In the genomic region with DNA sequence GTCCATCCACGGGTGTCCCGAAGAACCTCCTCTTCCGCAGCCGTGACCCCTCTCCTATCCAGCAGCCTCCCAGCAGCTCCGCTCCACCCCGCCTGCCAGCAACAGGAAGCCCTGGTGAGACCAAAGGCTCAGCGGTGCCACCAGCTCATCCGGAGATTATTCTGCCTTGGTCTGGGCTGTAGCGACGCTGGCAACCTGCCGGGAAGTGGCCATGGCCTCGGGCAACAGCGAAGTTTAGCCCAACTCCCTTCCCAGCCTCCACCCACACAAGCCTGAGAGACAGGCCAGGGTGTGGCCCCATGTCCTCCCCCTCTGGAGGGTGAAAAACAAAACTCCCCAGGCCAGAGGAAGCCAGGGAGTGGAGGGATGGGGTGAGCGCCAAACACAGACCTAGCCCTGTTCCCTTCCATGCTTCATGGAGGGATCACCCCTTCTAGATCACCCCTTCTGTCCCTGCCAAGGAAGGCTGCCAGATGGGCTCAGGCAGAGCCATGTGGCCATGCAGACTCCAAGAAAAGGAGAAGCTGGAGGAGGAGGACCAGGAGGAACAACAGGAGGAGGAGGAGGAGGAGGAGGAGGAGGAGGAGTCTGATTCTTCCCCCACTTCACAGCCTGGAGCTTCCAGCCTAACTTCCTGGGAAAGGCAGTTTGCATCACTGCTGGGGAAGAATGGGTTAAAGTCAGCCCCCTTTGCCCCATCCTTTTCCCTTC, we compare ENCODE assay signal across 9 cellular contexts. TPM values are rescaled to one million over a fixed set of nuclear protein-coding genes. Genes with fewer than 3 reads are reported as not detected.
A peak's percentile ranks its signal among the peaks of the same experiment; 100 is the strongest.
DNase-seq lines count a peak whose midpoint lies in the region; ATAC-seq and TF ChIP-seq lines count a peak whose summit lies in the region.
"Had no signal": no experiment of that assay in that cellular context is flagged by ENCODE, and none has a peak within 500 bp of the region (broad histone marks: within the 10 kb centered on the region; RNA-seq: fewer than 3 reads in every experiment).

No MANE protein-coding gene starts in this region.

- H3K27me3 ChIP-seq in IMR-90 (ENCODE audit: control insufficient read depth, insufficient read depth, low read length) = no peaks in the 10 kb centered on the region
- no peaks in the 10 kb centered on the region for H3K27me3 ChIP-seq in naive thymus-derived CD4-positive, alpha-beta T cell (ENCODE audit: control insufficient read depth in 2 of 2, insufficient read depth in 2 of 2, low read length in 2 of 2)

- dilution Hi-C loops in IMR-90 (cut with HindIII; ENCODE audit: low sequenced_read_pairs, unreplicated experiment) = no loop called here

- CTCF ChIA-PET in Calu3 (lab: Charles Lee) (interaction anchor here (0.6 kb wide), 1 partner anchor 329 kb away, joined by 5 read pairs; no protein-coding TSS in a partner anchor), IMR-90 (lab: Yijun Ruan, JAX) (no interaction called here)
- CTCF ChIA-PET in activated CD4-positive, alpha-beta memory T cell treated with anti-CD3 and anti-CD28 coated beads for 36 hours (lab: Charles Lee) = interaction anchor here (0.8 to 5.1 kb wide), 11 partner anchors 9 to 533 kb away, joined by 3 to 30 read pairs (median 5); partner anchors contain the start of gene CNNM2
- CTCF ChIA-PET in naive thymus-derived CD4-positive, alpha-beta T cell (lab: Charles Lee) = interaction anchor here (0.7 to 1.0 kb wide), 3 partner anchors 18 to 32 kb away, joined by 3 read pairs; partner anchors contain the start of gene CALHM3

- H2AK5ac ChIP-seq in IMR-90 (ENCODE audit: low read depth, low read length) = peak overlapping the region; percentile 94

- H3K9me3 Mint-ChIP-seq in Calu3 (ENCODE audit: low read depth, unreplicated experiment) = no peaks in the 10 kb centered on the region
- H3K9me3 Mint-ChIP-seq in activated CD4-positive, alpha-beta memory T cell treated with anti-CD3 and anti-CD28 coated beads for 36 hours = no peaks in the 10 kb centered on the region
- peaks cover 0 to 1% (median 0%) of the 10 kb centered on the region in 11 donors for H3K9me3 Mint-ChIP-seq in naive thymus-derived CD4-positive, alpha-beta T cell

- no peak overlapping the region for H3K27ac ChIP-seq in IMR-90 (ENCODE audit: insufficient read depth, low read length)
- peak overlapping the region; percentile 63 for H3K27ac ChIP-seq in naive thymus-derived CD4-positive, alpha-beta T cell (ENCODE audit: low read depth, low read length)

- WGBS in IMR-90 (ENCODE audit: extremely low coverage in 2 of 2, insufficient read length in 1 of 2), 2 experiments = 45% methylated on average over 4 of the region's 14 CpGs; no CpG with 5 or more reads in 1 of the 2 experiments

- peak overlapping the region; percentile 65 for H3K4me2 ChIP-seq in IMR-90 (ENCODE audit: low read depth, low read length)

- peak overlapping the region; percentile 30 for H3K9ac ChIP-seq in IMR-90 (ENCODE audit: low read depth, low read length)

- H3K14ac ChIP-seq in IMR-90 (replicated peaks; ENCODE audit: low read depth, low read length) = peak overlapping the region; percentile 90; the same call in 1 of the 2 replicates

- DNase-seq in Calu3 (peak; percentile 55), IMR-90 (no peak), epidermal melanocyte (ENCODE audit: insufficient read length, low spot score) (peak; percentile 85), ureter (ENCODE audit: low spot score) (peak; percentile 82), NCI-H1694 (lab: John Stamatoyannopoulos, UW) (no peak)
- peak; percentile 71 for DNase-seq in activated CD4-positive, alpha-beta memory T cell treated with anti-CD3 and anti-CD28 coated beads for 36 hours
- peak in 7 of 9 donors; percentile 31 to 46 (median 44) for DNase-seq in naive thymus-derived CD4-positive, alpha-beta T cell

- H3K56ac ChIP-seq in IMR-90 (ENCODE audit: extremely low read depth, insufficient read depth, low read length) = no peak overlapping the region; the same call in 1 of the 2 replicates

- H3K79me1 ChIP-seq in IMR-90 (ENCODE audit: low read depth in 1 of 2, low read length in 2 of 2) = peaks cover 0 to 34% of the 10 kb centered on the region in 2 experiments; a peak in 1 of 4 replicates

- no peaks in the 10 kb centered on the region for H3K9me3 ChIP-seq in IMR-90 (ENCODE audit: control insufficient read depth, insufficient read depth, low read length)
- no peaks in the 10 kb centered on the region for H3K9me3 ChIP-seq in naive thymus-derived CD4-positive, alpha-beta T cell (ENCODE audit: control insufficient read depth in 2 of 3, low read length in 3 of 3)

- H2BK15ac ChIP-seq in IMR-90 (ENCODE audit: low read depth, low read length) = peak overlapping the region; percentile 35; the same call in 1 of the 3 replicates

- POLR2A ChIA-PET in IMR-90 (lab: Charles Lee; ENCODE audit: unreplicated experiment) = no interaction called here
- POLR2A ChIA-PET in activated CD4-positive, alpha-beta memory T cell treated with anti-CD3 and anti-CD28 coated beads for 36 hours (lab: Charles Lee) = interaction anchor here (1.0 to 1.3 kb wide), 2 partner anchors 11 to 20 kb away, joined by 3 to 5 read pairs; no protein-coding TSS in a partner anchor
- POLR2A ChIA-PET in naive thymus-derived CD4-positive, alpha-beta T cell (lab: Charles Lee) = interaction anchor here (0.6 to 2.5 kb wide), 5 partner anchors 9 to 672 kb away, joined by 3 to 12 read pairs (median 3); no protein-coding TSS in a partner anchor

- no peak for TF ChIP-seq CTCF in Calu3 (IDR thresholded peaks at IDR 0.05; ENCODE audit: unreplicated experiment)
- TF ChIP-seq CTCF in IMR-90 (conservative IDR thresholded peaks at IDR 0.05; ENCODE audit: low read depth, low read length) = no peak

- TF ChIP-seq RAD21 in IMR-90 (IDR thresholded peaks at IDR 0.05; ENCODE audit: low read length) = no peak

- BruUV-seq in Calu3 (replicated peaks; lab: Mats Ljungman, UMichigan) = no TSS peak
- BruUV-seq in IMR-90 (replicated peaks; lab: Mats Ljungman, UMichigan) = no TSS peak

- H3K23ac ChIP-seq in IMR-90 (ENCODE audit: low read depth, low read length) = peak overlapping the region; percentile 79

- H3K36me3 ChIP-seq in IMR-90 (ENCODE audit: control insufficient read depth, insufficient read depth, low read length) = peaks cover 20% of the 10 kb centered on the region
- peaks cover 0 to 29% (median 0%) of the 10 kb centered on the region in 3 experiments for H3K36me3 ChIP-seq in naive thymus-derived CD4-positive, alpha-beta T cell (ENCODE audit: control insufficient read depth in 2 of 3, insufficient read depth in 3 of 3, low read length in 3 of 3)

- H3K4me1 Mint-ChIP-seq in Calu3 (ENCODE audit: low read depth, unreplicated experiment) = peaks cover 18% of the 10 kb centered on the region
- H3K4me1 Mint-ChIP-seq in activated CD4-positive, alpha-beta memory T cell treated with anti-CD3 and anti-CD28 coated beads for 36 hours (ENCODE audit: low read depth) = peaks cover 47% of the 10 kb centered on the region
- H3K4me1 Mint-ChIP-seq in naive thymus-derived CD4-positive, alpha-beta T cell = peaks cover 27 to 56% (median 47%) of the 10 kb centered on the region in 7 donors

- H4K91ac ChIP-seq in IMR-90 (ENCODE audit: insufficient read depth, low read depth, low read length) = peak overlapping the region; percentile 82

- H4K8ac ChIP-seq in IMR-90 (ENCODE audit: low read depth in 2 of 2, low read length in 2 of 2) = peak overlapping the region; percentile 61 to 84; a peak in 2 of 4 replicates

- H2BK20ac ChIP-seq in IMR-90 (ENCODE audit: low read depth, low read length) = no peak overlapping the region

- H2AFZ ChIP-seq in IMR-90 (replicated peaks; ENCODE audit: low read length, poor library complexity) = peak overlapping the region; percentile 98

- peak overlapping the region; percentile 99 for H2AK9ac ChIP-seq in IMR-90 (replicated peaks; ENCODE audit: low read depth, low read length, poor library complexity)

- no peak overlapping the region for H3K27ac Mint-ChIP-seq in Calu3 (ENCODE audit: unreplicated experiment)
- H3K27ac Mint-ChIP-seq in activated CD4-positive, alpha-beta memory T cell treated with anti-CD3 and anti-CD28 coated beads for 36 hours = peak overlapping the region; percentile 91
- peak overlapping the region; percentile 71 to 96 (median 79) for H3K27ac Mint-ChIP-seq in naive thymus-derived CD4-positive, alpha-beta T cell

- H3K27me3 Mint-ChIP-seq in Calu3 (ENCODE audit: unreplicated experiment) = no peaks in the 10 kb centered on the region
- H3K27me3 Mint-ChIP-seq in activated CD4-positive, alpha-beta memory T cell treated with anti-CD3 and anti-CD28 coated beads for 36 hours = no peaks in the 10 kb centered on the region
- H3K27me3 Mint-ChIP-seq in naive thymus-derived CD4-positive, alpha-beta T cell = no peaks in the 10 kb centered on the region

- H2BK5ac ChIP-seq in IMR-90 (ENCODE audit: low read depth, low read length, poor library complexity, severe bottlenecking) = no peak overlapping the region

- peak overlapping the region; percentile 37 for H2BK120ac ChIP-seq in IMR-90 (ENCODE audit: low read depth, low read length)

- peak overlapping the region; percentile 13 for H3K4me3 Mint-ChIP-seq in Calu3 (ENCODE audit: low read depth, unreplicated experiment)
- H3K4me3 Mint-ChIP-seq in activated CD4-positive, alpha-beta memory T cell treated with anti-CD3 and anti-CD28 coated beads for 36 hours = peak overlapping the region; percentile 90
- peak overlapping the region; percentile 82 to 97 (median 90) for H3K4me3 Mint-ChIP-seq in naive thymus-derived CD4-positive, alpha-beta T cell

- H3K4me1 ChIP-seq in IMR-90 (ENCODE audit: control insufficient read depth, insufficient read depth, low read length) = peaks cover 11% of the 10 kb centered on the region; the same call in 1 of the 2 replicates
- H3K4me1 ChIP-seq in naive thymus-derived CD4-positive, alpha-beta T cell (ENCODE audit: control insufficient read depth in 2 of 2, insufficient read depth in 2 of 2, low read length in 2 of 2) = peaks cover 18 to 34% of the 10 kb centered on the region in 2 donors

- peaks cover 10% of the 10 kb centered on the region for H3K9me1 ChIP-seq in IMR-90 (ENCODE audit: insufficient read depth, low read length)

- H4K20me1 ChIP-seq in IMR-90 (ENCODE audit: insufficient read depth, low read length) = peaks cover 9% of the 10 kb centered on the region; the same call in 1 of the 2 replicates

- H4K5ac ChIP-seq in IMR-90 (ENCODE audit: low read depth, low read length) = peak overlapping the region; percentile 7; the same call in 1 of the 2 replicates

- H3K18ac ChIP-seq in IMR-90 (ENCODE audit: low read depth, low read length) = no peak overlapping the region

- peak overlapping the region; percentile 87 for H3K4ac ChIP-seq in IMR-90 (ENCODE audit: low read depth, low read length)

- intact Hi-C loops in Calu3 (cut with micrococcal nuclease; ENCODE audit: unreplicated experiment) (no loop called here), IMR-90 (cut with micrococcal nuclease) (no loop called here)
- intact Hi-C loops in activated CD4-positive, alpha-beta memory T cell treated with anti-CD3 and anti-CD28 coated beads for 36 hours (cut with micrococcal nuclease) = loop anchor here (1.0 kb wide), 1 partner anchor 31 kb away; no protein-coding TSS in a partner anchor
- intact Hi-C loops in naive thymus-derived CD4-positive, alpha-beta T cell (cut with micrococcal nuclease) = loop anchor here (1.0 to 5.0 kb wide), 3 partner anchors 20 to 34 kb away; no protein-coding TSS in a partner anchor

- H3K4me3 ChIP-seq in IMR-90 (ENCODE audit: insufficient read depth, low read depth, low read length) = peak overlapping the region; percentile 49
- peak overlapping the region; percentile 77 for H3K4me3 ChIP-seq in naive thymus-derived CD4-positive, alpha-beta T cell (ENCODE audit: low read length)

- peak; percentile 1 for ATAC-seq in IMR-90 (ENCODE audit: low read depth)
- ATAC-seq in naive thymus-derived CD4-positive, alpha-beta T cell = peak; percentile 71
- ATAC-seq in HG03520 (IDR thresholded peaks at IDR 0.05; ENCODE audit: unreplicated experiment) = no peak

- no peak for TF ChIP-seq POLR2A in IMR-90 (IDR thresholded peaks at IDR 0.05; ENCODE audit: low read depth, low read length)

- in situ Hi-C loops in IMR-90 (cut with MboI; ENCODE audit: low sequenced_read_pairs) = no loop called here

- peaks cover 15% of the 10 kb centered on the region for H3K36me3 Mint-ChIP-seq in Calu3 (ENCODE audit: insufficient read depth, unreplicated experiment)
- H3K36me3 Mint-ChIP-seq in activated CD4-positive, alpha-beta memory T cell treated with anti-CD3 and anti-CD28 coated beads for 36 hours = peaks cover 32% of the 10 kb centered on the region
- peaks cover 0 to 30% (median 8%) of the 10 kb centered on the region in 5 donors for H3K36me3 Mint-ChIP-seq in naive thymus-derived CD4-positive, alpha-beta T cell

RNA-seq across cellular contexts. Expression of gene CALHM2, which starts 0.9 kb away (rescaled TPM):
- total RNA-seq in Calu3 (2022) = 0.45 and 0.81 TPM in 2 replicates
- 2.2 and 2.5 TPM in 2 replicates for total RNA-seq in IMR-90 (2012; rRNA removed)
- 7.9 and 9.0 TPM in 2 replicates for polyA plus RNA-seq in IMR-90 (2012; rRNA removed)
- polyA plus RNA-seq in IMR-90 (2012; cell fraction: cytosol; rRNA removed) = 7.2 and 13.4 TPM in 2 replicates
- polyA plus RNA-seq in IMR-90 (2012; cell fraction: nucleus; rRNA removed; ENCODE audit: low replicate concordance) = 7.4 and 12.8 TPM in 2 replicates
- total RNA-seq in activated CD4-positive, alpha-beta memory T cell treated with anti-CD3 and anti-CD28 coated beads for 36 hours = 10 to 100 TPM; 21.6 to 22.5 TPM
- total RNA-seq in naive thymus-derived CD4-positive, alpha-beta T cell = 10 to 100 TPM in 4 of 5 experiments, 1 to 10 TPM in 1; 3.4 to 67.2 (median 19.3) TPM
- polyA plus RNA-seq in naive thymus-derived CD4-positive, alpha-beta T cell = 1 to 10 TPM; 2.0 to 6.4 TPM
- 25.1 TPM for total RNA-seq in ureter

RNA-seq across cellular contexts. Expression of gene CALHM1, which starts 7.5 kb away (rescaled TPM):
- total RNA-seq in Calu3 (2022) (not detected in 2 replicates), IMR-90 (2012; rRNA removed) (not detected in 2 replicates), ureter (not detected)
- polyA plus RNA-seq in IMR-90 (2012; rRNA removed) = not detected in 2 replicates
- not detected in 2 replicates for polyA plus RNA-seq in IMR-90 (2012; cell fraction: cytosol; rRNA removed)
- not detected in 2 replicates for polyA plus RNA-seq in IMR-90 (2012; cell fraction: nucleus; rRNA removed; ENCODE audit: low replicate concordance)
- total RNA-seq in activated CD4-positive, alpha-beta memory T cell treated with anti-CD3 and anti-CD28 coated beads for 36 hours = not detected
- total RNA-seq in naive thymus-derived CD4-positive, alpha-beta T cell = not detected
- polyA plus RNA-seq in naive thymus-derived CD4-positive, alpha-beta T cell = not detected
- total RNA-seq: subcutaneous adipose tissue had no signal

RNA-seq across cellular contexts. Expression of gene CALHM3, which starts 27.8 kb away (rescaled TPM):
- total RNA-seq in Calu3 (2022) (not detected in 2 replicates), IMR-90 (2012; rRNA removed) (not detected in 2 replicates), ureter (not detected)
- not detected in 2 replicates for polyA plus RNA-seq in IMR-90 (2012; rRNA removed)
- polyA plus RNA-seq in IMR-90 (2012; cell fraction: cytosol; rRNA removed) = not detected in 2 replicates
- not detected in 2 replicates for polyA plus RNA-seq in IMR-90 (2012; cell fraction: nucleus; rRNA removed; ENCODE audit: low replicate concordance)
- not detected for total RNA-seq in activated CD4-positive, alpha-beta memory T cell treated with anti-CD3 and anti-CD28 coated beads for 36 hours
- not detected for total RNA-seq in naive thymus-derived CD4-positive, alpha-beta T cell
- polyA plus RNA-seq in naive thymus-derived CD4-positive, alpha-beta T cell = not detected
- total RNA-seq: subcutaneous adipose tissue had no signal

RNA-seq across cellular contexts. Expression of gene NEURL1, which starts 42.3 kb away (rescaled TPM):
- total RNA-seq in Calu3 (2022) (0.22 TPM in 1 of 2 replicates, not detected in the other), IMR-90 (2012; rRNA removed) (0.28 and 0.36 TPM in 2 replicates), ureter (1.2 TPM)
- 0.82 and 1.5 TPM in 2 replicates for polyA plus RNA-seq in IMR-90 (2012; rRNA removed)
- 0.25 and 1.3 TPM in 2 replicates for polyA plus RNA-seq in IMR-90 (2012; cell fraction: cytosol; rRNA removed)
- polyA plus RNA-seq in IMR-90 (2012; cell fraction: nucleus; rRNA removed; ENCODE audit: low replicate concordance) = 2.0 and 3.6 TPM in 2 replicates
- total RNA-seq in activated CD4-positive, alpha-beta memory T cell treated with anti-CD3 and anti-CD28 coated beads for 36 hours = 1 to 10 TPM; 1.8 to 2.4 TPM
- 1 to 10 TPM in 3 of 5 experiments, under 1 TPM in 2; 0.81 to 9.2 (median 1.1) TPM for total RNA-seq in naive thymus-derived CD4-positive, alpha-beta T cell
- 1 to 10 TPM in 1 of 2 donors, under 1 TPM in 1; 0.76 to 1.1 TPM for polyA plus RNA-seq in naive thymus-derived CD4-positive, alpha-beta T cell
- total RNA-seq: subcutaneous adipose tissue had no signal

RNA-seq across cellular contexts. Expression of gene PDCD11, which starts 54.8 kb away (rescaled TPM):
- 33.0 and 41.3 TPM in 2 replicates for total RNA-seq in Calu3 (2022)
- total RNA-seq in IMR-90 (2012; rRNA removed) = 49.7 and 56.8 TPM in 2 replicates
- 20.0 and 20.4 TPM in 2 replicates for polyA plus RNA-seq in IMR-90 (2012; rRNA removed)
- 8.1 and 9.3 TPM in 2 replicates for polyA plus RNA-seq in IMR-90 (2012; cell fraction: cytosol; rRNA removed)
- 52.7 and 65.9 TPM in 2 replicates for polyA plus RNA-seq in IMR-90 (2012; cell fraction: nucleus; rRNA removed; ENCODE audit: low replicate concordance)
- 10 to 100 TPM; 56.4 to 56.7 TPM for total RNA-seq in activated CD4-positive, alpha-beta memory T cell treated with anti-CD3 and anti-CD28 coated beads for 36 hours
- 10 to 100 TPM; 28.8 to 56.3 (median 38.8) TPM for total RNA-seq in naive thymus-derived CD4-positive, alpha-beta T cell
- polyA plus RNA-seq in naive thymus-derived CD4-positive, alpha-beta T cell = 10 to 100 TPM in 1 of 2 donors, 1 to 10 TPM in 1; 7.5 to 15.9 TPM
- total RNA-seq in ureter = 47.2 TPM

Comparison
In these comparisons a context has a peak if more than half of its experiments do, and no peak if none do; other contexts are left out.
1. DNase-seq: peak in Calu3 (single experiment), activated CD4-positive, alpha-beta memory T cell treated with anti-CD3 and anti-CD28 coated beads for 36 hours (single experiment), epidermal melanocyte (single experiment), naive thymus-derived CD4-positive, alpha-beta T cell (7 of 9) and ureter (single experiment); none in IMR-90 (single experiment) and NCI-H1694 (single experiment).
2. H3K4me3 Mint-ChIP-seq: peak in every context shown above with its lines; median percentile 90 in activated CD4-positive, alpha-beta memory T cell treated with anti-CD3 and anti-CD28 coated beads for 36 hours; 90 in naive thymus-derived CD4-positive, alpha-beta T cell; 13 in Calu3.
3. intact Hi-C loops: an anchor here in activated CD4-positive, alpha-beta memory T cell treated with anti-CD3 and anti-CD28 coated beads for 36 hours (1.0 kb wide) and naive thymus-derived CD4-positive, alpha-beta T cell (1.0 to 5.0 kb wide); none called in Calu3 and IMR-90.